ENCODE assay signal across 10 cellular contexts in genomic region chr4:172962564-172963353, GRCh38.
A peak's percentile ranks its signal among the peaks of the same experiment; 100 is the strongest.
DNase-seq lines count a peak whose midpoint lies in the region; ATAC-seq, FAIRE-seq and TF ChIP-seq lines count a peak whose summit lies in the region.
"Had no signal": no experiment of that assay in that cellular context is flagged by ENCODE, and none has a peak within 500 bp of the region (broad histone marks: within the 10 kb centered on the region; RNA-seq: fewer than 3 reads in every experiment).

No MANE protein-coding gene starts in this region.

- peak; percentile 13 to 78 for DNase-seq in A549 (ENCODE audit: low read depth in 1 of 2, low spot score in 1 of 2)
- DNase-seq in NCI-H1092 treated with DMSO at 0.1 percent for 48 hours (lab: John Stamatoyannopoulos, UW) = peak; percentile 95
- DNase-seq in adipocyte (ENCODE audit: low read depth) = peak; percentile 36
- DNase-seq in left kidney (ENCODE audit: low read depth, low spot score) = peak; percentile 81
- DNase-seq in hippocampal formation (lab: John Stamatoyannopoulos, UW) = no peak
- DNase-seq in GM19240 (ENCODE audit: insufficient read length, low spot score) = no peak
- DNase-seq in activated CD8-positive, alpha-beta memory T cell treated with anti-CD3 and anti-CD28 coated beads, Interleukin-2, amount 50 U/mL, for 48 hours = no peak
- DNase-seq: C1 segment of cervical spinal cord, kidney glomerular epithelial cell had no signal

- no peaks in the 10 kb centered on the region for H3K36me3 ChIP-seq in adipocyte (ENCODE audit: control insufficient read depth, insufficient read depth, low read length, severe bottlenecking)

- CTCF ChIA-PET in A549 (lab: Yijun Ruan, JAX) = interaction anchor here (0.8 to 1.1 kb wide), 2 partner anchors 16 to 50 kb away, joined by 3 read pairs; no protein-coding TSS in a partner anchor

- peak overlapping the region; percentile 65 for H3K4me2 ChIP-seq in A549

- no peak overlapping the region for H3K9ac ChIP-seq in adipocyte (ENCODE audit: low read length)

- WGBS in A549 (ENCODE audit: missing lambda C conversion rate) = 16% methylated on average over 10 of the region's 10 CpGs

- peak overlapping the region; percentile 72 to 85 for H3K27ac ChIP-seq in A549

- TF ChIP-seq RAD21 in A549 (conservative IDR thresholded peaks at IDR 0.05 in 1 of 2, IDR thresholded peaks at IDR 0.05 in 1 of 2) = peak; percentile 10 to 32; a peak in 1 of 5 replicates

- 0 out of 3 replicates have a peak overlapping the region, but pooled peaks have one; percentile 4 for H3K4me3 ChIP-seq in A549
- no peak overlapping the region for H3K4me3 ChIP-seq in adipocyte (ENCODE audit: low read length)

- FAIRE-seq in A549 (lab: Jason Lieb, UNC) = no peak

- H3K27me3 ChIP-seq in adipocyte (replicated peaks; ENCODE audit: control insufficient read depth, insufficient read depth, low read length) = no peaks in the 10 kb centered on the region

- TF ChIP-seq POLR2A in A549 (IDR thresholded peaks at IDR 0.05; ENCODE audit: low read length) = no peak

- no peak for TF ChIP-seq CTCF in A549 (IDR thresholded peaks at IDR 0.05)

- ATAC-seq in A549 (peak; percentile 64 to 88; a peak in 5 of 6 replicates), GM21390 (IDR thresholded peaks at IDR 0.05; ENCODE audit: unreplicated experiment) (no peak)

- no peaks in the 10 kb centered on the region for H3K9me3 ChIP-seq in A549
- H3K9me3 ChIP-seq in adipocyte (ENCODE audit: control insufficient read depth, low read length) = no peaks in the 10 kb centered on the region

- TF ChIP-seq EP300 in A549 (IDR thresholded peaks at IDR 0.05) = peak; percentile 56 to 64; a peak in 4 of 5 replicates

- peaks cover 24% of the 10 kb centered on the region for H3K4me1 ChIP-seq in A549
- no peaks in the 10 kb centered on the region for H3K4me1 ChIP-seq in adipocyte (ENCODE audit: control insufficient read depth, insufficient read depth, low read length)

- POLR2A ChIA-PET in A549 (lab: Yijun Ruan, JAX) = interaction anchor here (1.5 kb wide), 1 partner anchor 16 kb away, joined by 6 read pairs; no protein-coding TSS in a partner anchor

TF ChIP-seq in A549, 52 proteins besides CTCF, POLR2A, EP300 and RAD21:
- TF ChIP-seq HOXB13 (CRISPR knock-in tag; IDR thresholded peaks at IDR 0.05; ENCODE audit: low read depth) (no peak), EHF (CRISPR knock-in tag; IDR thresholded peaks at IDR 0.05) (no peak), HMGXB4 (CRISPR knock-in tag; IDR thresholded peaks at IDR 0.05; ENCODE audit: borderline replicate concordance) (no peak), BCL3 (IDR thresholded peaks at IDR 0.05) (peak; percentile 56; the same call in 1 of the 3 replicates), JUN (IDR thresholded peaks at IDR 0.05) (peak in 1 of 2 experiments; percentile 37; a peak in 2 of 5 replicates), CEBPB (IDR thresholded peaks at IDR 0.05) (peak in 1 of 2 experiments; percentile 45; a peak in 2 of 4 replicates), NFE2L2 (conservative IDR thresholded peaks at IDR 0.05; ENCODE audit: low read length) (no peak), HOXB5 (CRISPR knock-in tag; IDR thresholded peaks at IDR 0.05) (no peak), USF2 (IDR thresholded peaks at IDR 0.05) (no peak), SMC3 (IDR thresholded peaks at IDR 0.05) (0 out of 3 replicates have a peak, but pooled peaks have one; percentile 19), JUNB (IDR thresholded peaks at IDR 0.05) (peak; percentile 45; the same call in 1 of the 2 replicates), GATA3 (IDR thresholded peaks at IDR 0.05; ENCODE audit: borderline replicate concordance) (peak; percentile 82), KDM1A (IDR thresholded peaks at IDR 0.05; ENCODE audit: low read depth) (no peak), MAX (IDR thresholded peaks at IDR 0.05) (peak; percentile 50; the same call in 1 of the 2 replicates)

Comparison
In these comparisons a context has a peak if more than half of its experiments do, and no peak if none do; other contexts are left out.
1. DNase-seq: peak in A549 (2 of 2), NCI-H1092 treated with DMSO at 0.1 percent for 48 hours (single experiment), adipocyte (single experiment) and left kidney (single experiment); none in hippocampal formation (0 of 2), GM19240 (single experiment) and activated CD8-positive, alpha-beta memory T cell treated with anti-CD3 and anti-CD28 coated beads, Interleukin-2, amount 50 U/mL, for 48 hours (single experiment).